ENCODE assay signal across 1 cellular context in the genomic region with DNA sequence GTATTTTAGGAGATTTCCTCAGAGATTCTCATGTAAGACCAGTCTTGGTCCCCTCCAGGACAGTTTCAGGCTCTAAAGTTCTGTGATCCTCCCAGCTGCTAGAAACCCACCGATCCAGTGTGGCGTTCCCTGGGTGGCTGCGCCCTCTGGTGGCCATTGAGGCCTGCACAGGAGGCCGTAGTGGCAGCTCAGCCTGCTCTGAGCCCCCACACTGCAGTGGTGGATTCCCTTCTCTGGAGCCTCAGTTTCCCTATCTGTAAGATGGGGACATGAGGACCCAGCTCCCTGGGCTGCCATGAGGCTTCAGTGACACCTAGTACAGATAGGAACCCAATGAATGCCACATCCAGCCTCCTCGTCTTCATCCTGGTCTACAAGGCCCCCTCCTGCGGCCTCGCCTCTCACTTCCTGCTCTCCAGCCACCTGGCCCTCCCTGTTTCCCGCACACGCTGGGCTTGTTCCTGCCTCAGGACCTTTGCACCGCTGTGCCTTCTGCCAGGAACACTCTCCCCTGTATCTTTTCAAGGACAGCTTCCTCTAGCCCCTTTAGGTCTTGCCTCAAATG.
TF ChIP-seq lines count a peak whose summit lies in the region.

No MANE protein-coding gene starts in this region.

TF ChIP-seq in HepG2, 621 proteins besides CTCF, POLR2A, EP300 and RAD21 (continued from another document):
- TF ChIP-seq, protein P1, sequence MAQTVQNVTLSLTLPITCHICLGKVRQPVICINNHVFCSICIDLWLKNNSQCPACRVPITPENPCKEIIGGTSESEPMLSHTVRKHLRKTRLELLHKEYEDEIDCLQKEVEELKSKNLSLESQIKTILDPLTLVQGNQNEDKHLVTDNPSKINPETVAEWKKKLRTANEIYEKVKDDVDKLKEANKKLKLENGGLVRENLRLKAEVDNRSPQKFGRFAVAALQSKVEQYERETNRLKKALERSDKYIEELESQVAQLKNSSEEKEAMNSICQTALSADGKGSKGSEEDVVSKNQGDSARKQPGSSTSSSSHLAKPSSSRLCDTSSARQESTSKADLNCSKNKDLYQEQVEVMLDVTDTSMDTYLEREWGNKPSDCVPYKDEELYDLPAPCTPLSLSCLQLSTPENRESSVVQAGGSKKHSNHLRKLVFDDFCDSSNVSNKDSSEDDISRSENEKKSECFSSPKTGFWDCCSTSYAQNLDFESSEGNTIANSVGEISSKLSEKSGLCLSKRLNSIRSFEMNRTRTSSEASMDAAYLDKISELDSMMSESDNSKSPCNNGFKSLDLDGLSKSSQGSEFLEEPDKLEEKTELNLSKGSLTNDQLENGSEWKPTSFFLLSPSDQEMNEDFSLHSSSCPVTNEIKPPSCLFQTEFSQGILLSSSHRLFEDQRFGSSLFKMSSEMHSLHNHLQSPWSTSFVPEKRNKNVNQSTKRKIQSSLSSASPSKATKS (CRISPR knock-in tag; IDR thresholded peaks at IDR 0.05) = no peak
- peak; percentile 37; the same call in 1 of the 2 replicates for TF ChIP-seq MYC (CRISPR knock-in tag; IDR thresholded peaks at IDR 0.05; ENCODE audit: borderline replicate concordance)
- TF ChIP-seq RARG (CRISPR knock-in tag; IDR thresholded peaks at IDR 0.05; ENCODE audit: low read depth) = no peak
TF ChIP-seq in HepG2: peak in this region for 134.
